1 cellular context compared by ENCODE assay signal in genomic region chr20:5036828-5037227, GRCh38.
TF ChIP-seq lines count a peak whose summit lies in the region.

No MANE protein-coding gene starts in this region.

TF ChIP-seq in GM12878, 131 proteins besides CTCF, POLR2A, EP300 and RAD21 (continued from another document):
- no peak for TF ChIP-seq ELK1 (IDR thresholded peaks at IDR 0.05; ENCODE audit: low read depth, low read length)
- TF ChIP-seq RUNX3 (IDR thresholded peaks at IDR 0.05; ENCODE audit: low read length), result peak; percentile 45; the same call in 1 of the 2 replicates
- no peak for TF ChIP-seq SKIL (IDR thresholded peaks at IDR 0.05; ENCODE audit: low read depth, poor library complexity, severe bottlenecking)
- peak; percentile 52; the same call in 1 of the 2 replicates for TF ChIP-seq ATF7 (IDR thresholded peaks at IDR 0.05; ENCODE audit: low read depth)
- no peak for TF ChIP-seq SMARCA5 (IDR thresholded peaks at IDR 0.05)
- TF ChIP-seq TARDBP (IDR thresholded peaks at IDR 0.05; ENCODE audit: borderline replicate concordance), result no peak
- peak; percentile 70; the same call in 1 of the 2 replicates for TF ChIP-seq ZNF384 (IDR thresholded peaks at IDR 0.05; ENCODE audit: borderline replicate concordance, low read depth, low read length)
- no peak for TF ChIP-seq SPI1 (IDR thresholded peaks at IDR 0.05; ENCODE audit: borderline replicate concordance, insufficient read depth, low read depth, low read length)
